ENCODE assay signal across 19 cellular contexts in genomic region chr15:38690221-38690620, GRCh38.
DNase-seq lines count a peak whose midpoint lies in the region; ATAC-seq lines count a peak whose summit lies in the region.
"Had no signal": no experiment of that assay in that cellular context is flagged by ENCODE, and none has a peak within 500 bp of the region (broad histone marks: within the 10 kb centered on the region; RNA-seq: fewer than 3 reads in every experiment).

No MANE protein-coding gene starts in this region.

- H3K9me2 ChIP-seq in Karpas-422 (replicated peaks; ENCODE audit: insufficient read depth, low read length), result no peaks in the 10 kb centered on the region

- no peak overlapping the region for H3K4me3 ChIP-seq in CD4-positive, alpha-beta memory T cell (ENCODE audit: low read length in 2 of 2)
- no peak overlapping the region for H3K4me3 ChIP-seq in Karpas-422 (ENCODE audit: low read length)
- H3K4me3 ChIP-seq: colonic mucosa, heart left ventricle, mucosa of descending colon had no signal

- H3K79me2 ChIP-seq in Karpas-422 (ENCODE audit: low read length), result no peaks in the 10 kb centered on the region

- H3K4me2 ChIP-seq in Karpas-422 (ENCODE audit: low read depth, low read length, poor library complexity, severe bottlenecking), result no peak overlapping the region

- H3K4me1 Mint-ChIP-seq in CD4-positive, alpha-beta memory T cell, result peaks cover 64 to 83% (median 69%) of the 10 kb centered on the region in 4 donors
- H3K4me1 Mint-ChIP-seq in activated naive CD8-positive, alpha-beta T cell (ENCODE audit: low read depth), result peaks cover 73% of the 10 kb centered on the region
- peaks cover 26 to 37% of the 10 kb centered on the region in 2 donors for H3K4me1 Mint-ChIP-seq in immature natural killer cell

- peaks cover 0 to 4% (median 0%) of the 10 kb centered on the region in 8 donors for H3K9me3 Mint-ChIP-seq in CD4-positive, alpha-beta memory T cell
- H3K9me3 Mint-ChIP-seq in activated naive CD8-positive, alpha-beta T cell (ENCODE audit: low read depth), result no peaks in the 10 kb centered on the region
- H3K9me3 Mint-ChIP-seq in immature natural killer cell, result no peaks in the 10 kb centered on the region
- H3K9me3 Mint-ChIP-seq: WTC11 had no signal

- H3K36me3 Mint-ChIP-seq in CD4-positive, alpha-beta memory T cell, result no peaks in the 10 kb centered on the region
- no peaks in the 10 kb centered on the region for H3K36me3 Mint-ChIP-seq in activated naive CD8-positive, alpha-beta T cell
- no peaks in the 10 kb centered on the region for H3K36me3 Mint-ChIP-seq in immature natural killer cell
- H3K36me3 Mint-ChIP-seq: WTC11 had no signal

- POLR2A ChIA-PET in CD4-positive, alpha-beta memory T cell (lab: Charles Lee; ENCODE audit: partially characterized antibody), result interaction anchor here (0.8 to 11.0 kb wide), 24 partner anchors 8 to 250 kb away, joined by 3 to 452 read pairs (median 4); partner anchors contain the start of genes FAM98B and RASGRP1

- no peak overlapping the region for H3K9ac ChIP-seq in Karpas-422 (ENCODE audit: low read length)

- no peak overlapping the region for H3K27ac ChIP-seq in CD4-positive, alpha-beta memory T cell (ENCODE audit: low read depth, low read length)
- no peak overlapping the region for H3K27ac ChIP-seq in Karpas-422 (ENCODE audit: low read length)
- H3K27ac ChIP-seq: 22Rv1, brain microvascular endothelial cell, colonic mucosa, neutrophil had no signal

- no peaks in the 10 kb centered on the region for H3K9me3 ChIP-seq in CD4-positive, alpha-beta memory T cell (ENCODE audit: control insufficient read depth in 1 of 2, low read length in 2 of 2)
- H3K9me3 ChIP-seq in Karpas-422 (ENCODE audit: low read length), result no peaks in the 10 kb centered on the region
- H3K9me3 ChIP-seq: BE2C, colonic mucosa, heart left ventricle, mucosa of descending colon, neutrophil had no signal

- peak overlapping the region; percentile 86 to 93 (median 89) for H3K27ac Mint-ChIP-seq in CD4-positive, alpha-beta memory T cell
- peak overlapping the region; percentile 90 for H3K27ac Mint-ChIP-seq in activated naive CD8-positive, alpha-beta T cell
- no peak overlapping the region for H3K27ac Mint-ChIP-seq in immature natural killer cell
- H3K27ac Mint-ChIP-seq: WTC11 had no signal

- H4K20me1 ChIP-seq in Karpas-422 (ENCODE audit: insufficient read depth, low read depth, low read length), result no peaks in the 10 kb centered on the region

- peak overlapping the region; percentile 44; the same call in 1 of the 2 replicates for H2AFZ ChIP-seq in Karpas-422 (ENCODE audit: low read length)

- CTCF ChIA-PET in CD4-positive, alpha-beta memory T cell (lab: Charles Lee; ENCODE audit: partially characterized antibody), result interaction anchor here (0.6 to 19.6 kb wide), 37 partner anchors 7 to 935 kb away, joined by 3 to 717 read pairs (median 13); partner anchors contain the start of genes FAM98B and RASGRP1

- H3K27me3 Mint-ChIP-seq in CD4-positive, alpha-beta memory T cell, result no peaks in the 10 kb centered on the region
- no peaks in the 10 kb centered on the region for H3K27me3 Mint-ChIP-seq in activated naive CD8-positive, alpha-beta T cell
- H3K27me3 Mint-ChIP-seq in immature natural killer cell (ENCODE audit: low read depth in 3 of 3), result peaks cover 0 to 1% (median 0%) of the 10 kb centered on the region in 3 donors

- H3K4me1 ChIP-seq in CD4-positive, alpha-beta memory T cell (ENCODE audit: insufficient read depth, low read length), result peaks cover 77% of the 10 kb centered on the region
- peaks cover 20% of the 10 kb centered on the region for H3K4me1 ChIP-seq in Karpas-422 (ENCODE audit: low read length)
- H3K4me1 ChIP-seq: BE2C, colonic mucosa had no signal

- H3K36me3 ChIP-seq in CD4-positive, alpha-beta memory T cell (ENCODE audit: insufficient read depth, low read length), result no peaks in the 10 kb centered on the region
- no peaks in the 10 kb centered on the region for H3K36me3 ChIP-seq in Karpas-422 (ENCODE audit: insufficient read depth, low read length)
- H3K36me3 ChIP-seq: BE2C, brain microvascular endothelial cell, colonic mucosa, heart left ventricle, neutrophil had no signal

- ATAC-seq in HG03565 (IDR thresholded peaks at IDR 0.05; ENCODE audit: unreplicated experiment), result no peak

- peak; percentile 87 for DNase-seq in NCI-H1105 treated with DMSO at 0.1 percent for 48 hours (lab: John Stamatoyannopoulos, UW)
- no peak for DNase-seq in NCI-H1105 (lab: John Stamatoyannopoulos, UW)
- DNase-seq in CD4-positive, alpha-beta memory T cell, result no peak
- no peak for DNase-seq in Karpas-422
- DNase-seq in NCI-H1092 treated with DMSO at 0.1 percent for 48 hours (lab: John Stamatoyannopoulos, UW), result no peak
- no peak for DNase-seq in immature natural killer cell
- DNase-seq: DMS 273 treated with DMSO at 0.1 percent for 48 hours, NCI-H2081 treated with DMSO at 0.1 percent for 48 hours, SIG-M5 had no signal

- H3K4me3 Mint-ChIP-seq in CD4-positive, alpha-beta memory T cell, result peak overlapping the region in 6 of 8 donors; percentile 5 to 83 (median 44)
- H3K4me3 Mint-ChIP-seq in activated naive CD8-positive, alpha-beta T cell, result peak overlapping the region; percentile 64
- no peak overlapping the region for H3K4me3 Mint-ChIP-seq in immature natural killer cell
- H3K4me3 Mint-ChIP-seq: WTC11 had no signal

- H3K27me3 ChIP-seq in CD4-positive, alpha-beta memory T cell (ENCODE audit: insufficient read depth, low read length), result no peaks in the 10 kb centered on the region
- H3K27me3 ChIP-seq in Karpas-422 (ENCODE audit: low read length), result no peaks in the 10 kb centered on the region
- H3K27me3 ChIP-seq: BE2C, brain microvascular endothelial cell, colonic mucosa, heart left ventricle, neutrophil had no signal

- intact Hi-C loops in CD4-positive, alpha-beta memory T cell (cut with micrococcal nuclease), result loop anchor here (1.0 kb wide), 2 partner anchors 216 to 250 kb away; no protein-coding TSS in a partner anchor

Comparison
In these comparisons a context has a peak if more than half of its experiments do, and no peak if none do; other contexts are left out.
1. H3K27ac Mint-ChIP-seq: peak in CD4-positive, alpha-beta memory T cell (7 of 7) and activated naive CD8-positive, alpha-beta T cell (single experiment); none in immature natural killer cell (0 of 6).
2. H3K4me3 Mint-ChIP-seq: peak in CD4-positive, alpha-beta memory T cell (6 of 8) and activated naive CD8-positive, alpha-beta T cell (single experiment); none in immature natural killer cell (0 of 5).